ENCODE assay signal across 9 cellular contexts in the genomic region with DNA sequence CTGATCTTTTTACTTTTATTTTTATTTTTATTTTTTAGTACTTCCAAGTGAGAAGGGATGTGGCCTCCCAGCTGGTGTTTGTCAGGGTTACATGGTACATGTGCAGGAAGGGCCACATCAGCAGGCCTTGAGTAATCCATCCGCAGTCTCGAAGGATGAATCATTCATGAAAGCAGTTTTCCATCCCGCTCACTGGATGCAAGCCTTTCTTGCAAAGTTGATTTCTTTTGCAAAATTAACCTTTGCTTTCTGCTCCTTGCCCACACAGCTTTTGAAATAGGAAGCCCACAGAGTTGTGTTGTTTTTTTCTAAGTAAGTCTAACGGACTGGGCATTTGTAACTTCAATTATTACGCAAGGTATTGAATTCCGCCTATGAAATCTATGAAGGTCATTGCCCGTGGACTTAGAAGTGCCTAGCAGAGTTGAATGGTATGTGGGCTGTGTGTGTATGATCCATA.
DNase-seq lines count a peak whose midpoint lies in the region; ATAC-seq and TF ChIP-seq lines count a peak whose summit lies in the region.
"Had no signal": no experiment of that assay in that cellular context is flagged by ENCODE, and none has a peak within 500 bp of the region (broad histone marks: within the 10 kb centered on the region; RNA-seq: fewer than 3 reads in every experiment).

No MANE protein-coding gene starts in this region.

- TF ChIP-seq CTCF in RWPE1 (conservative IDR thresholded peaks at IDR 0.05; ENCODE audit: low read depth) = no peak
- TF ChIP-seq CTCF in fibroblast of the aortic adventitia (IDR thresholded peaks at IDR 0.05; ENCODE audit: insufficient read depth, low read length) = no peak
- TF ChIP-seq CTCF in glutamatergic neuron (IDR thresholded peaks at IDR 0.05; ENCODE audit: partially characterized antibody, unreplicated experiment) = no peak
- no peak for TF ChIP-seq CTCF in GM10266 (IDR thresholded peaks at IDR 0.05; ENCODE audit: control insufficient read depth, insufficient read depth, low read depth, missing control alignments)

- H3K9ac ChIP-seq in GM23248 = peak overlapping the region; percentile 71

- no peak overlapping the region for H3K4me3 Mint-ChIP-seq in glutamatergic neuron (ENCODE audit: unreplicated experiment)

- H2AFZ ChIP-seq in GM23248 = 0 out of 2 replicates have a peak overlapping the region, but pooled peaks have one; percentile 35

- no peaks in the 10 kb centered on the region for H3K27me3 ChIP-seq in GM23248 (replicated peaks; ENCODE audit: insufficient read depth)
- H3K27me3 ChIP-seq: tibial artery had no signal

- POLR2A ChIA-PET in RWPE1 (lab: Yijun Ruan, JAX; ENCODE audit: low non-redundant PET) = no interaction called here

- H3K9me2 ChIP-seq in GM23248 (ENCODE audit: insufficient read depth) = no peaks in the 10 kb centered on the region

- peaks cover 1% of the 10 kb centered on the region for H3K9me3 Mint-ChIP-seq in glutamatergic neuron (ENCODE audit: unreplicated experiment)

- in situ Hi-C loops in GM23248 (cut with MboI) = loop anchor here (25.0 kb wide), 1 partner anchor 227 kb away; no protein-coding TSS in a partner anchor

- H3K36me3 ChIP-seq in GM23248 (ENCODE audit: low read depth) = peaks cover 6% of the 10 kb centered on the region; the same call in 1 of the 2 replicates
- H3K36me3 ChIP-seq: tibial artery had no signal

- H3K4me2 ChIP-seq in GM23248 (ENCODE audit: unreplicated experiment) = peak overlapping the region; percentile 71

- intact Hi-C loops in sciatic nerve (cut with DNase I) = no loop called here

- no peak overlapping the region for H3K27ac Mint-ChIP-seq in glutamatergic neuron (ENCODE audit: unreplicated experiment)

- peak overlapping the region; percentile 96 for H3K27ac ChIP-seq in GM23248
- peak overlapping the region; percentile 90 for H3K27ac ChIP-seq in RWPE1
- H3K27ac ChIP-seq: tibial artery had no signal

- H3K27me3 Mint-ChIP-seq in glutamatergic neuron (ENCODE audit: unreplicated experiment) = no peaks in the 10 kb centered on the region

- no peaks in the 10 kb centered on the region for H3K4me1 Mint-ChIP-seq in glutamatergic neuron (ENCODE audit: low read depth, unreplicated experiment)

- peaks cover 55% of the 10 kb centered on the region for H3F3A ChIP-seq in GM23248 (ENCODE audit: insufficient read depth)

- H3K36me3 Mint-ChIP-seq in glutamatergic neuron (ENCODE audit: unreplicated experiment) = no peaks in the 10 kb centered on the region

- H3K9me3 ChIP-seq in GM23248 (ENCODE audit: low read depth) = no peaks in the 10 kb centered on the region
- H3K9me3 ChIP-seq: tibial artery had no signal

- CTCF ChIA-PET in RWPE1 (lab: Yijun Ruan, JAX) = interaction anchor here (0.6 kb wide), 1 partner anchor 437 kb away, joined by 3 read pairs; no protein-coding TSS in a partner anchor

- H3K4me3 ChIP-seq in GM23248 (peak overlapping the region; percentile 44), fibroblast of the aortic adventitia (ENCODE audit: low read depth, low read length) (no peak overlapping the region)
- H3K4me3 ChIP-seq: tibial artery had no signal

- DNase-seq in GM23248 (peak; percentile 99), RWPE1 (ENCODE audit: low spot score) (peak; percentile 88), fibroblast of the aortic adventitia (ENCODE audit: low read depth) (peak; percentile 99), sciatic nerve (ENCODE audit: low spot score) (no peak), glutamatergic neuron (no peak), NCI-H748 (lab: John Stamatoyannopoulos, UW; ENCODE audit: unreplicated experiment) (no peak), GM10266 (ENCODE audit: extremely low spot score) (no peak)

- peak; percentile 87 for ATAC-seq in sciatic nerve
- no peak for ATAC-seq in GM18873 (IDR thresholded peaks at IDR 0.05; ENCODE audit: low FRiP score, unreplicated experiment)

- WGBS in GM23248 (ENCODE audit: low coverage in 1 of 2, low lambda C conversion rate in 2 of 2, missing lambda C conversion rate in 2 of 2), 2 experiments = 2 to 3% methylated on average over 7 of the region's 7 CpGs

- peaks cover 84% of the 10 kb centered on the region for H3K79me2 ChIP-seq in GM23248 (ENCODE audit: insufficient read depth)

- peaks cover 38% of the 10 kb centered on the region for H3K4me1 ChIP-seq in GM23248 (ENCODE audit: insufficient read depth)
- H3K4me1 ChIP-seq: tibial artery had no signal

- H4K20me1 ChIP-seq in GM23248 (ENCODE audit: insufficient read depth) = no peaks in the 10 kb centered on the region

Comparison
In these comparisons a context has a peak if more than half of its experiments do, and no peak if none do; other contexts are left out.
1. DNase-seq: peak in GM23248 (single experiment), RWPE1 (single experiment) and fibroblast of the aortic adventitia (single experiment); none in sciatic nerve (single experiment), glutamatergic neuron (single experiment), NCI-H748 (single experiment) and GM10266 (single experiment).